ENCODE assay signal across 9 cellular contexts in the genomic region with DNA sequence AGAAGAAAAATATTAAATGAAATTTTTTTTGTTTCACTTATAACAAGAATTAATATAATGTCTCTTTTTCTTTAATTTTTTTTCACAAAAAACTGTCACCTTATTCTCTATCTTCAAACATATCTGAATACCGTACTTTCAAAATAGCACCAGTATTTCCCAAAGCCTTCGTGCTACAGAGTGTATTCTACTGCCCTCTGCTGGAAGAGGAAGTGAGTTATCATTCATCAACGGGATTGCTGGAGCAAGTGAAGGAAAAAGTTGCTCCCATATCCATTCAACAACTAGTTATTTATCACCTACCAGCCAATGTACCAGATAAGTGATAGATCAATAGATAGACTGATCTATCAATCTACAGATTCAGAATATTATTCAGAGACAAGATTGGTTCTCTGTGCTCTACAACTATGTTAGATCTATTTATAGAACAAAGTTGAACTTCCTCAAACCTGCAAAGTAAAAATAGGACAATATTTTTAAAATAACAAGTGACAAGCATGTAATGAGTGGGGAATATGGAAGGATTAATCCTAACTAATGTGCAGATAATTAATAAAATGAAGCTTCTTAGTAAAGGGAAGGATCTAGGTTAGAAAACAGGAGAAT. TPM values are rescaled to one million over a fixed set of nuclear protein-coding genes. Genes with fewer than 3 reads are reported as not detected.
DNase-seq lines count a peak whose midpoint lies in the region; ATAC-seq, FAIRE-seq and TF ChIP-seq lines count a peak whose summit lies in the region.
"Had no signal": no experiment of that assay in that cellular context is flagged by ENCODE, and none has a peak within 500 bp of the region (broad histone marks: within the 10 kb centered on the region; RNA-seq: fewer than 3 reads in every experiment).

No MANE protein-coding gene starts in this region.

- whole genome bisulfite sequencing in smooth muscle cell (ENCODE audit: low lambda C conversion rate): 7% methylated on average over 3 of the region's 3 CpGs

- H3K27me3 ChIP-seq in smooth muscle cell (ENCODE audit: low read depth): no peaks in the 10 kb centered on the region

- ATAC-seq in GM21515 (IDR thresholded peaks at IDR 0.05; ENCODE audit: unreplicated experiment): peak; percentile 75
- ATAC-seq: activated T-cell treated with anti-CD3 and anti-CD28 coated beads, Interleukin-2, amount 50 U/mL, for 72 hours had no signal

- TF ChIP-seq CTCF in smooth muscle cell (IDR thresholded peaks at IDR 0.05; ENCODE audit: borderline replicate concordance, insufficient read depth, poor library complexity, severe bottlenecking): peak; percentile 81

- H3K4me3 ChIP-seq in SK-N-MC (no peak overlapping the region), smooth muscle cell (no peak overlapping the region)

- no peak overlapping the region for H2AFZ ChIP-seq in smooth muscle cell (ENCODE audit: low read depth)

- FAIRE-seq in frontal cortex (lab: Jason Lieb, UNC): peak; percentile 75

- no peaks in the 10 kb centered on the region for H3K79me2 ChIP-seq in smooth muscle cell (ENCODE audit: low read depth)

- no peaks in the 10 kb centered on the region for H4K20me1 ChIP-seq in smooth muscle cell (ENCODE audit: low read depth)

- H3F3A ChIP-seq in smooth muscle cell (ENCODE audit: low read depth): no peaks in the 10 kb centered on the region

- DNase-seq in G401 (ENCODE audit: low spot score): peak; percentile 38
- peak; percentile 28 for DNase-seq in LHCN-M2 (ENCODE audit: low read depth)
- peak; percentile 37 for DNase-seq in SK-N-MC (ENCODE audit: low read depth, low spot score)
- DNase-seq in frontal cortex (ENCODE audit: low spot score in 2 of 2): peak in 1 of 2 donors; percentile 35
- no peak for DNase-seq in smooth muscle cell (lab: John Stamatoyannopoulos, UW; ENCODE audit: unreplicated experiment)
- no peak for DNase-seq in activated effector memory CD4-positive, alpha-beta T cell treated with anti-CD3 and anti-CD28 coated beads, Interleukin-2, amount 50 U/mL, for 16 hours
- DNase-seq in activated gamma-delta T cell treated with Interleukin-2 at 50 U/mL for 16 hours: no peak

- H3K4me1 ChIP-seq in smooth muscle cell (ENCODE audit: low read depth): no peaks in the 10 kb centered on the region

- H3K9ac ChIP-seq in SK-N-MC (ENCODE audit: insufficient read length) (no peak overlapping the region), smooth muscle cell (ENCODE audit: low read depth) (no peak overlapping the region)

- no peaks in the 10 kb centered on the region for H3K36me3 ChIP-seq in SK-N-MC (ENCODE audit: insufficient read depth, low read length)
- H3K36me3 ChIP-seq in smooth muscle cell (ENCODE audit: low read depth): no peaks in the 10 kb centered on the region

- no peak overlapping the region for H3K4me2 ChIP-seq in smooth muscle cell

- H3K9me3 ChIP-seq in SK-N-MC (ENCODE audit: low read depth, low read length): no peaks in the 10 kb centered on the region
- H3K9me3 ChIP-seq in smooth muscle cell (replicated peaks; ENCODE audit: low read depth): no peaks in the 10 kb centered on the region

- H3K27ac ChIP-seq in SK-N-MC: no peak overlapping the region
- no peak overlapping the region for H3K27ac ChIP-seq in smooth muscle cell (ENCODE audit: low read depth)

- in situ Hi-C loops in G401 (cut with HindIII; ENCODE audit: low sequenced_read_pairs): no loop called here

RNA-seq across cellular contexts. Expression of a gene that starts 26.7 kb away (rescaled TPM):
- total RNA-seq in G401 (2014; rRNA removed; shearing (Covaris generic)): not detected in 2 replicates
- total RNA-seq in LHCN-M2 (2014; rRNA removed) (not detected in 2 replicates), frontal cortex (not detected), smooth muscle cell (not detected in 2 replicates)
- polyA plus RNA-seq in LHCN-M2 (2012): not detected
- polyA plus RNA-seq in smooth muscle cell: not detected in 2 replicates
- total RNA-seq: activated T-cell treated with anti-CD3 and anti-CD28 coated beads, Interleukin-2, amount 50 U/mL, for 72 hours had no signal

Comparison
In these comparisons a context has a peak if more than half of its experiments do, and no peak if none do; other contexts are left out.
1. DNase-seq: peak in G401 (single experiment), LHCN-M2 (single experiment) and SK-N-MC (single experiment); none in smooth muscle cell (single experiment), activated effector memory CD4-positive, alpha-beta T cell treated with anti-CD3 and anti-CD28 coated beads, Interleukin-2, amount 50 U/mL, for 16 hours (single experiment) and activated gamma-delta T cell treated with Interleukin-2 at 50 U/mL for 16 hours (single experiment).